Comparison of ENCODE assay signal across 22 cellular contexts in genomic region chr4:125722009-125722408, GRCh38.
"Had no signal": no experiment of that assay in that cellular context is flagged by ENCODE, and none has a peak within 500 bp of the region (broad histone marks: within the 10 kb centered on the region; RNA-seq: fewer than 3 reads in every experiment).

No MANE protein-coding gene starts in this region.

- ATAC-seq: foreskin keratinocyte; gastroesophageal sphincter; heart left ventricle; left cardiac atrium; left lung; left ventricle myocardium superior; lower lobe of right lung; naive thymus-derived CD4-positive, alpha-beta T cell had no signal

- H3K9me3 ChIP-seq: gastroesophageal sphincter, left lung, lower lobe of right lung had no signal

- H3K27me3 ChIP-seq: dorsolateral prefrontal cortex, esophagus muscularis mucosa, foreskin keratinocyte, gastroesophageal sphincter, heart left ventricle, left lung had no signal

- H3K36me3 ChIP-seq: esophagus muscularis mucosa, gastroesophageal sphincter, heart left ventricle, left lung, lower lobe of right lung had no signal

- H3K27ac ChIP-seq: coronary artery, dorsolateral prefrontal cortex, esophagus muscularis mucosa, foreskin keratinocyte, gastroesophageal sphincter, heart left ventricle, left lung, lower lobe of right lung had no signal

- H3K4me3 ChIP-seq: coronary artery, dorsolateral prefrontal cortex, esophagus muscularis mucosa, gastroesophageal sphincter, heart left ventricle, left lung, lower lobe of right lung had no signal

- DNase-seq: dermis blood vessel endothelial cell; dorsolateral prefrontal cortex; effector CD4-positive, alpha-beta T cell; effector memory CD4-positive, alpha-beta T cell; foreskin keratinocyte; heart left ventricle; hippocampal formation; left cardiac atrium; left lung; left ventricle myocardium superior; lower lobe of right lung; mesendoderm; midbrain; naive thymus-derived CD4-positive, alpha-beta T cell had no signal

- FAIRE-seq: colon, endothelial cell of umbilical vein, frontal cortex, islet of Langerhans, keratinocyte had no signal

- H3K4me1 ChIP-seq: esophagus muscularis mucosa, foreskin keratinocyte, gastroesophageal sphincter, heart left ventricle, left lung, lower lobe of right lung had no signal
